ENCODE assay signal across 9 cellular contexts in the genomic region with DNA sequence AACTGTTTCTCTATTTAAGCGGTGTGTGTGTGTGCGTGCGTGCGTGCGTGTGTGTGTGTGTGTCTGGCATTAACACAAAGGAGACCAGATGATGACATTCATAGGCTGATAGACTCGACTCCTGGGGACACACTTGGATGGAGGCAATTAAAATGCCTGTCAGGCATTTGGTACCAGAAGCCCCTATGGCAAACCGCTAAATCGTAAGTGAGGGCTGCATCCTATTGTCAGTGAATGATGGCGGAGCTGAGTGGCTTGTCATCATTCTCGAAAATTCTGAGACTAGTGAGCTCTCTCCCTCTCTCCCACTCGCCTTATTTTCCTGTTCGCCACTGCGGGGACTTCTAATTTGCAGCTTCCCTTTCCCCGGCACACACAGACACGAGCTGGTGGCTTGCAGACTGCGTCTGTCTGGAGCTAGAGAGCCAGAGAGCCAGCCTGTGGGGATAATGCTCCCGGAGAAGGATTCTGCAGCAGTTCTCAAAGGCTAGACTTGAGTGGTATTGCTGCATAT.
A peak's percentile ranks its signal among the peaks of the same experiment; 100 is the strongest.
DNase-seq lines count a peak whose midpoint lies in the region; FAIRE-seq and TF ChIP-seq lines count a peak whose summit lies in the region.
"Had no signal": no experiment of that assay in that cellular context is flagged by ENCODE, and none has a peak within 500 bp of the region (broad histone marks: within the 10 kb centered on the region; RNA-seq: fewer than 3 reads in every experiment).

No MANE protein-coding gene starts in this region.

- TF ChIP-seq CTCF in BE2C (IDR thresholded peaks at IDR 0.05; ENCODE audit: low read depth, low read length) (no peak), NB4 (IDR thresholded peaks at IDR 0.05; ENCODE audit: low read depth, low read length) (no peak), type B pancreatic cell (conservative IDR thresholded peaks at IDR 0.05) (no peak)

- DNase-seq in BE2C (peak; percentile 81), NB4 (ENCODE audit: low read depth) (peak; percentile 13), adipocyte (ENCODE audit: low read depth) (peak; percentile 48), kidney tubule cell (ENCODE audit: low spot score) (peak; percentile 9), type B pancreatic cell (ENCODE audit: extremely low spot score, unreplicated experiment) (no peak), H54 (ENCODE audit: insufficient read length, low spot score) (no peak), NCI-H345 treated with DMSO at 0.1 percent for 48 hours (lab: John Stamatoyannopoulos, UW; ENCODE audit: unreplicated experiment) (no peak)
- DNase-seq in activated effector memory CD4-positive, alpha-beta T cell treated with anti-CD3 and anti-CD28 coated beads, Interleukin-2, amount 50 U/mL, for 16 hours: no peak

- peak overlapping the region; percentile 51 for H3K9ac ChIP-seq in adipocyte (ENCODE audit: low read length)

- H3K4me1 Mint-ChIP-seq in type B pancreatic cell (ENCODE audit: unreplicated experiment): peaks cover 12% of the 10 kb centered on the region

- H3K9me3 Mint-ChIP-seq in type B pancreatic cell: no peaks in the 10 kb centered on the region

- H3K9me3 ChIP-seq in BE2C: no peaks in the 10 kb centered on the region
- no peaks in the 10 kb centered on the region for H3K9me3 ChIP-seq in adipocyte (ENCODE audit: control insufficient read depth, low read length)

- H3K36me3 Mint-ChIP-seq in type B pancreatic cell: no peaks in the 10 kb centered on the region

- H3K27me3 Mint-ChIP-seq in type B pancreatic cell: no peaks in the 10 kb centered on the region

- H3K4me3 Mint-ChIP-seq in type B pancreatic cell: peak overlapping the region; percentile 74

- H3K4me1 ChIP-seq in BE2C: peaks cover 9% of the 10 kb centered on the region; the same call in 1 of the 2 replicates
- H3K4me1 ChIP-seq in adipocyte (ENCODE audit: control insufficient read depth, insufficient read depth, low read length): peaks cover 7% of the 10 kb centered on the region

- TF ChIP-seq POLR2A in NB4 (IDR thresholded peaks at IDR 0.05; ENCODE audit: extremely low read depth, insufficient read length) (no peak), H54 (IDR thresholded peaks at IDR 0.05; ENCODE audit: low read depth, low read length) (no peak)

- H3K4me3 ChIP-seq in BE2C (ENCODE audit: low read depth, low read length): peak overlapping the region; percentile 74
- no peak overlapping the region for H3K4me3 ChIP-seq in NB4 (ENCODE audit: low read depth, low read length)
- peak overlapping the region; percentile 80 for H3K4me3 ChIP-seq in adipocyte (ENCODE audit: low read length)

- H3K27me3 ChIP-seq in BE2C: no peaks in the 10 kb centered on the region
- H3K27me3 ChIP-seq in adipocyte (replicated peaks; ENCODE audit: control insufficient read depth, insufficient read depth, low read length): no peaks in the 10 kb centered on the region

- peaks cover 4% of the 10 kb centered on the region; the same call in 1 of the 2 replicates for H3K36me3 ChIP-seq in BE2C
- no peaks in the 10 kb centered on the region for H3K36me3 ChIP-seq in adipocyte (ENCODE audit: control insufficient read depth, insufficient read depth, low read length, severe bottlenecking)

- H3K27ac Mint-ChIP-seq in type B pancreatic cell: peak overlapping the region; percentile 42

- no peak for FAIRE-seq in H54 (lab: Jason Lieb, UNC)
- FAIRE-seq: bronchial epithelial cell had no signal

Comparison
In these comparisons a context has a peak if more than half of its experiments do, and no peak if none do; other contexts are left out.
1. DNase-seq: peak in BE2C (single experiment), NB4 (single experiment), adipocyte (single experiment) and kidney tubule cell (single experiment); none in type B pancreatic cell (single experiment), H54 (single experiment), activated effector memory CD4-positive, alpha-beta T cell treated with anti-CD3 and anti-CD28 coated beads, Interleukin-2, amount 50 U/mL, for 16 hours (single experiment) and NCI-H345 treated with DMSO at 0.1 percent for 48 hours (single experiment).